21 cellular contexts compared by ENCODE assay signal in the genomic region with DNA sequence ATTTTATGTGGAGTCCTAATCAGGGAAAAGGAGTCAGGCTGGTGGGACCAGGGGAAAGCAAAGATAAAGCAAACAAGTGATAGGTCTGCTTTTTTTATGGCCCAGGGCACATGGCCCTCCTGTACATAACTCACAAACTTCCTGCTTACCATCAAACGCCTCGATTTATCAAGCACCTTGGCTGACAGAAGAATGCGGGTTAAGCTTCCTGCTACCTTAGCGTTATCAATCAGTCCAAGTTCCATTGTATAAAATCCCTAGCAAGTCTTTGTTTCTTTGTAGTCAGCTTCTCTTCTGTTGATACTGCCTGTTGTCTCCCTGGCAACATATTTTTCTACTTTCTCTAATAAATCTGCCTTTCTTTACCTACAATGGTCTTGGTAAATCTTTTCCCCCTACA.
"Had no signal": no experiment of that assay in that cellular context is flagged by ENCODE, and none has a peak within 500 bp of the region (broad histone marks: within the 10 kb centered on the region; RNA-seq: fewer than 3 reads in every experiment).

No MANE protein-coding gene starts in this region.

- H3K27ac Mint-ChIP-seq: activated naive CD4-positive, alpha-beta T cell treated with anti-CD3 and anti-CD28 coated beads, Interleukin-2, amount 50 U/mL, for 72 hours; activated T-cell treated with anti-CD3 and anti-CD28 coated beads, Interleukin-2, amount 50 U/mL, for 24 hours; activated T-helper 17 cell treated with anti-CD3 and anti-CD28 coated beads, Interleukin-2, amount 50 U/mL, for 72 hours; dendritic cell treated with granulocyte-macrophage colony-stimulating factor and Interleukin-4, amounts not matched to agents 40 ng/mL and 50 ng/mL, for 4 days had no signal

- H3K4me1 ChIP-seq: prostate gland had no signal

- DNase-seq: activated CD4-positive, CD25-positive, alpha-beta regulatory T cell treated with anti-CD3 and anti-CD28 coated beads, Interleukin-2, amount 50 U/mL, for 72 hours; activated T-cell treated with anti-CD3 and anti-CD28 coated beads, Interleukin-2, amount 50 U/mL, for 24 hours; aorta; effector CD4-positive, alpha-beta T cell; foreskin melanocyte; hippocampal formation; kidney glomerular epithelial cell; left lung; stimulated activated CD4-positive, alpha-beta T cell treated with anti-CD3 and anti-CD28 coated beads, Interleukin-12 subunit alpha, Interleukin-12 subunit beta, amount 100 ng/mL, for 4 hours; stimulated activated CD4-positive, alpha-beta T cell treated with anti-CD3 and anti-CD28 coated beads, Interleukin-4, amount 100 ng/mL, for 4 hours; stimulated activated naive CD8-positive, alpha-beta T cell treated with anti-CD3 and anti-CD28 coated beads, Interleukin-15, Interleukin-2, amounts not matched to agents 100 U/mL and 50 U/mL, for 24 hours; T-helper 1 cell; upper lobe of right lung; WERI-Rb-1 had no signal

- H3K4me3 ChIP-seq: left lung, lung, prostate gland, upper lobe of right lung had no signal

- H3K36me3 Mint-ChIP-seq: brain had no signal

- H3K9me3 Mint-ChIP-seq: activated naive CD4-positive, alpha-beta T cell treated with anti-CD3 and anti-CD28 coated beads, Interleukin-2, amount 50 U/mL, for 72 hours; activated T-cell treated with anti-CD3 and anti-CD28 coated beads, Interleukin-2, amount 50 U/mL, for 24 hours; activated T-helper 17 cell treated with anti-CD3 and anti-CD28 coated beads, Interleukin-2, amount 50 U/mL, for 72 hours; brain; dendritic cell treated with granulocyte-macrophage colony-stimulating factor and Interleukin-4, amounts not matched to agents 40 ng/mL and 50 ng/mL, for 4 days had no signal

- H3K36me3 ChIP-seq: left lung, prostate gland, upper lobe of right lung had no signal

- ATAC-seq: activated naive CD4-positive, alpha-beta T cell treated with anti-CD3 and anti-CD28 coated beads, Interleukin-2, amount 50 U/mL, for 72 hours; activated T-helper 17 cell treated with anti-CD3 and anti-CD28 coated beads, Interleukin-2, amount 50 U/mL, for 72 hours; left lung; stimulated activated naive CD8-positive, alpha-beta T cell treated with anti-CD3 and anti-CD28 coated beads, Interleukin-15, Interleukin-2, amounts not matched to agents 100 U/mL and 50 U/mL, for 24 hours; upper lobe of right lung had no signal

- H3K4me1 Mint-ChIP-seq: activated T-helper 17 cell treated with anti-CD3 and anti-CD28 coated beads, Interleukin-2, amount 50 U/mL, for 72 hours had no signal

- H3K4me3 Mint-ChIP-seq: activated T-cell treated with anti-CD3 and anti-CD28 coated beads, Interleukin-2, amount 50 U/mL, for 24 hours; activated T-helper 17 cell treated with anti-CD3 and anti-CD28 coated beads, Interleukin-2, amount 50 U/mL, for 72 hours; dendritic cell treated with granulocyte-macrophage colony-stimulating factor and Interleukin-4, amounts not matched to agents 40 ng/mL and 50 ng/mL, for 4 days had no signal

- H3K9me3 ChIP-seq: left lung, prostate gland, upper lobe of right lung had no signal

- FAIRE-seq: TTC549 had no signal

- H3K27ac ChIP-seq: left lung, prostate gland, upper lobe of right lung, WERI-Rb-1 had no signal
